In the genomic region with DNA sequence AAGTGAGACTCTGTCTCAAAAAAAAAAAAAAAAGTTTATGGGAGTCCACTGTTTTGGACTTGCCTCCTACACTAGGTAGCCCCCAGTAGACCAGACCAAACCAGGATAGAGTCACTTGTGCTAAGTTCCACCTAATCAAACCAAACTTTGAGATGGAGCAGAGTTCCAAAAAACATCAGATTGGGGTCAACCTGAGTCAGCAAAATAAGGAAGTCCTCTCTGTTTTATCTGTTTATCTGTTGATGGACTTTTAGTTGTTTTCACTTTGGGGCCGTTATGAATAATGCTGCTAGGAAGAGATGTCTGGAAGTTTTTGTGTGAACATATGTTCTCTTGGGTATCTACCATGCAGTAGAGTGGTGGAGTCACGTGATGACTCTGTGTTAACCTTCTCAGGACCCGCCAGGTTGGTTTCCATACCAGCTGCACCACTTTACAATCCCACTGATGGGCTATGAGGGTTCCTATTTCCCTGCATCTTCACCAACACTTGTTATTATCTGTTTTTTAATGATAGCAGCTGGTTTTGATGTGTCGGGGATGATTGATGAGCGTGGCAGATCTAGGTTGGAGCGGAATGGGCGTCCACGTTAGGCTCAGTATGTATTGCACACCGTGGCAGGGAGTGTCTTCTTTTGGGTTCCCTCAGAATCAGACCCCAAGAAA, we compare ENCODE assay signal across 23 cellular contexts.
"Had no signal": no experiment of that assay in that cellular context is flagged by ENCODE, and none has a peak within 500 bp of the region (broad histone marks: within the 10 kb centered on the region; RNA-seq: fewer than 3 reads in every experiment).

No MANE protein-coding gene starts in this region.

- H3K4me1 Mint-ChIP-seq: naive B cell had no signal

- FAIRE-seq: endothelial cell of umbilical vein, islet of Langerhans, kidney had no signal

- H3K27ac Mint-ChIP-seq: dendritic cell treated with granulocyte-macrophage colony-stimulating factor and Interleukin-4, amounts not matched to agents 40 ng/mL and 50 ng/mL, for 4 days; mesothelial cell of epicardium; naive B cell had no signal

- ATAC-seq: gastrocnemius medialis, heart right ventricle, left cardiac atrium, left lung, left ventricle myocardium superior, lower lobe of right lung, mucosa of descending colon had no signal

- H3K4me1 ChIP-seq: colonic mucosa, esophagus squamous epithelium, gastrocnemius medialis, heart right ventricle, left lung, lower lobe of right lung had no signal

- H3K27me3 ChIP-seq: colonic mucosa, left lung had no signal

- H3K27ac ChIP-seq: colonic mucosa, esophagus squamous epithelium, gastrocnemius medialis, heart right ventricle, left lung, lower lobe of right lung had no signal

- DNase-seq: colonic mucosa; cortex of kidney; effector memory CD4-positive, alpha-beta T cell; esophagus squamous epithelium; foreskin fibroblast; foreskin melanocyte; gastrocnemius medialis; glutamatergic neuron; head of caudate nucleus; heart right ventricle; hippocampal formation; kidney; left cardiac atrium; left lung; left ventricle myocardium superior; lower lobe of right lung; mesenchymal stem cell; mucosa of descending colon; naive B cell had no signal

- H3K4me3 ChIP-seq: colonic mucosa, esophagus squamous epithelium, gastrocnemius medialis, heart right ventricle, left lung, lower lobe of right lung, mucosa of descending colon had no signal

- H3K4me3 Mint-ChIP-seq: dendritic cell treated with granulocyte-macrophage colony-stimulating factor and Interleukin-4, amounts not matched to agents 40 ng/mL and 50 ng/mL, for 4 days; mesothelial cell of epicardium; naive B cell had no signal

- H3K9me3 ChIP-seq: colonic mucosa, esophagus squamous epithelium, lower lobe of right lung, mucosa of descending colon had no signal

- H3K36me3 ChIP-seq: colonic mucosa, esophagus squamous epithelium, gastrocnemius medialis, heart right ventricle, left lung, lower lobe of right lung had no signal

- H3K27me3 Mint-ChIP-seq: naive B cell had no signal
